Comparison of ENCODE assay signal across 25 cellular contexts in genomic region chr17:70021726-70022125, GRCh38. TPM values are rescaled to one million over a fixed set of nuclear protein-coding genes. Genes with fewer than 3 reads are reported as not detected.
DNase-seq lines count a peak whose midpoint lies in the region; ATAC-seq and TF ChIP-seq lines count a peak whose summit lies in the region.
"Had no signal": no experiment of that assay in that cellular context is flagged by ENCODE, and none has a peak within 500 bp of the region (broad histone marks: within the 10 kb centered on the region; RNA-seq: fewer than 3 reads in every experiment).

No MANE protein-coding gene starts in this region.

- H3K9me2 ChIP-seq in SK-N-SH, result no peaks in the 10 kb centered on the region

- H4K20me1 ChIP-seq in SK-N-SH (ENCODE audit: insufficient read depth), result no peaks in the 10 kb centered on the region
- no peaks in the 10 kb centered on the region for H4K20me1 ChIP-seq in smooth muscle cell (ENCODE audit: low read depth)

- H3K36me3 ChIP-seq in SK-N-SH (replicated peaks in 1 of 2; ENCODE audit: control insufficient read depth in 1 of 2, insufficient read depth in 2 of 2, low read length in 1 of 2) (no peaks in the 10 kb centered on the region), trophoblast cell (ENCODE audit: control insufficient read depth in 1 of 2, insufficient read depth in 2 of 2, low read length in 2 of 2) (no peaks in the 10 kb centered on the region), left lung (no peaks in the 10 kb centered on the region), smooth muscle cell (ENCODE audit: low read depth) (no peaks in the 10 kb centered on the region)
- H3K36me3 ChIP-seq: BE2C, left ventricle myocardium inferior, pancreas, stomach had no signal

- intact Hi-C loops in left lung (cut with DNase I), result no loop called here

- H3K27me3 ChIP-seq in SK-N-SH (ENCODE audit: insufficient read depth), result no peaks in the 10 kb centered on the region
- no peaks in the 10 kb centered on the region for H3K27me3 ChIP-seq in trophoblast cell (ENCODE audit: insufficient read depth, low read length)
- H3K27me3 ChIP-seq in left lung, result no peaks in the 10 kb centered on the region
- H3K27me3 ChIP-seq in smooth muscle cell (ENCODE audit: low read depth), result no peaks in the 10 kb centered on the region
- H3K27me3 ChIP-seq: BE2C, pancreas, stomach had no signal

- H3K9me3 ChIP-seq in SK-N-SH (no peaks in the 10 kb centered on the region), trophoblast cell (ENCODE audit: insufficient read depth, low read depth, low read length) (no peaks in the 10 kb centered on the region), left lung (no peaks in the 10 kb centered on the region), smooth muscle cell (replicated peaks; ENCODE audit: low read depth) (no peaks in the 10 kb centered on the region)
- H3K9me3 ChIP-seq: A549, BE2C, left ventricle myocardium inferior, pancreas, stomach had no signal

- H2BK5ac ChIP-seq in trophoblast cell (ENCODE audit: low read depth, low read length, poor library complexity), result no peak overlapping the region

- H3K4me3 ChIP-seq in SK-N-SH (ENCODE audit: low read depth in 2 of 2, low read length in 1 of 2), result no peak overlapping the region
- no peak overlapping the region for H3K4me3 ChIP-seq in fibroblast of the aortic adventitia (ENCODE audit: low read depth, low read length)
- H3K4me3 ChIP-seq in trophoblast cell (ENCODE audit: low read depth, low read length), result no peak overlapping the region
- no peak overlapping the region for H3K4me3 ChIP-seq in left lung
- H3K4me3 ChIP-seq in smooth muscle cell, result no peak overlapping the region
- H3K4me3 ChIP-seq: A549, left ventricle myocardium inferior, pancreas, stomach had no signal

- H2AK5ac ChIP-seq in trophoblast cell (ENCODE audit: low read length), result no peak overlapping the region

- no peak overlapping the region for H2BK120ac ChIP-seq in trophoblast cell (ENCODE audit: insufficient read depth, low read length, poor library complexity)

- H2AFZ ChIP-seq in SK-N-SH (ENCODE audit: low read depth) (peak overlapping the region; percentile 58; the same call in 1 of the 2 replicates), trophoblast cell (ENCODE audit: insufficient read depth, low read length, poor library complexity) (no peak overlapping the region), smooth muscle cell (ENCODE audit: low read depth) (no peak overlapping the region)

- POLR2A ChIA-PET in SK-N-SH (lab: Yijun Ruan, JAX), result no interaction called here

- H3K9ac ChIP-seq in SK-N-SH (no peak overlapping the region), trophoblast cell (ENCODE audit: low read length) (no peak overlapping the region), smooth muscle cell (ENCODE audit: low read depth) (no peak overlapping the region)

- H4K12ac ChIP-seq in trophoblast cell (ENCODE audit: low read depth, low read length), result no peak overlapping the region

- no peak overlapping the region for H2BK12ac ChIP-seq in trophoblast cell (ENCODE audit: low read length)

- 62% methylated on average over 5 of the region's 5 CpGs for WGBS in SK-N-SH (ENCODE audit: low lambda C conversion rate)
- no CpG with 5 or more reads among the region's 5 CpGs for WGBS in trophoblast cell (ENCODE audit: extremely low coverage, insufficient coverage, insufficient read length)
- 50% methylated on average over 5 of the region's 5 CpGs for WGBS in smooth muscle cell (ENCODE audit: low lambda C conversion rate)

- DNase-seq in EH (ENCODE audit: low read depth), result peak; percentile 40
- DNase-seq in SK-N-SH, result no peak
- peak; percentile 17 for DNase-seq in fibroblast of the aortic adventitia (ENCODE audit: low read depth)
- peak; percentile 34 to 46 for DNase-seq in trophoblast cell
- no peak for DNase-seq in left lung
- no peak for DNase-seq in smooth muscle cell (lab: John Stamatoyannopoulos, UW; ENCODE audit: unreplicated experiment)
- DNase-seq: activated CD4-positive, alpha-beta T cell treated with anti-CD3 and anti-CD28 coated beads, Interleukin-2, amount 50 U/mL, for 1 hour; BE2C; DMS79 treated with DMSO at 0.1 percent for 48 hours; HCEC 1CT; left ventricle myocardium inferior; NCI-H2081 treated with DMSO at 0.1 percent for 48 hours; pancreas; stimulated activated CD8-positive, alpha-beta memory T cell treated with anti-CD3 and anti-CD28 coated beads, Interleukin-4, amount 100 ng/mL, for 48 hours; stomach; T1000 had no signal

- H3K4ac ChIP-seq in trophoblast cell (ENCODE audit: low read depth, low read length), result no peak overlapping the region

- TF ChIP-seq EP300 in SK-N-SH (IDR thresholded peaks at IDR 0.05; ENCODE audit: borderline replicate concordance in 1 of 2, low read depth in 1 of 2, low read length in 1 of 2), result no peak

- H3K27ac ChIP-seq in SK-N-SH (ENCODE audit: low read depth in 2 of 2, low read length in 1 of 2), result peak overlapping the region; percentile 50; a peak in 3 of 4 replicates
- H3K27ac ChIP-seq in trophoblast cell (ENCODE audit: low read depth, low read length), result no peak overlapping the region
- no peak overlapping the region for H3K27ac ChIP-seq in left lung
- H3K27ac ChIP-seq in smooth muscle cell (ENCODE audit: low read depth), result no peak overlapping the region
- H3K27ac ChIP-seq: A549, HL-60, left ventricle myocardium inferior, pancreas, stomach had no signal

- H3K79me1 ChIP-seq in trophoblast cell (ENCODE audit: low read length), result peaks cover 2% of the 10 kb centered on the region

- TF ChIP-seq CTCF in SK-N-SH (IDR thresholded peaks at IDR 0.05) (no peak), fibroblast of the aortic adventitia (IDR thresholded peaks at IDR 0.05; ENCODE audit: insufficient read depth, low read length) (no peak), left lung (IDR thresholded peaks at IDR 0.05) (no peak), smooth muscle cell (IDR thresholded peaks at IDR 0.05; ENCODE audit: borderline replicate concordance, insufficient read depth, poor library complexity, severe bottlenecking) (no peak)

- ATAC-seq in HG02763 (IDR thresholded peaks at IDR 0.05; ENCODE audit: unreplicated experiment) (no peak), HG02973 (IDR thresholded peaks at IDR 0.05; ENCODE audit: unreplicated experiment) (no peak), left lung (no peak)
- ATAC-seq: A549; activated naive CD4-positive, alpha-beta T cell treated with anti-CD3 and anti-CD28 coated beads, Interleukin-2, amount 50 U/mL, for 72 hours; HepG2; natural killer cell treated with Interleukin-12 subunit alpha and Interleukin-12 subunit beta and Interleukin-15 and Interleukin-18, amount 100 ng/mL, for 72 hours; pancreas; WTC11 had no signal

- H3K4me2 ChIP-seq in SK-N-SH, result peak overlapping the region; percentile 36; the same call in 1 of the 2 replicates
- no peak overlapping the region for H3K4me2 ChIP-seq in trophoblast cell (ENCODE audit: low read length)
- no peak overlapping the region for H3K4me2 ChIP-seq in smooth muscle cell
- H3K4me2 ChIP-seq: A549 had no signal

- peaks cover 3 to 9% of the 10 kb centered on the region in 2 experiments; a peak in 2 of 4 replicates for H3K4me1 ChIP-seq in SK-N-SH (ENCODE audit: control insufficient read depth in 1 of 2, insufficient read depth in 2 of 2, low read depth in 1 of 2, low read length in 1 of 2)
- H3K4me1 ChIP-seq in trophoblast cell (ENCODE audit: control insufficient read depth in 1 of 2, insufficient read depth in 2 of 2, low read length in 2 of 2), result peaks cover 0 to 3% of the 10 kb centered on the region in 2 experiments
- no peaks in the 10 kb centered on the region for H3K4me1 ChIP-seq in left lung
- no peaks in the 10 kb centered on the region for H3K4me1 ChIP-seq in smooth muscle cell (ENCODE audit: low read depth)
- H3K4me1 ChIP-seq: A549, BE2C, pancreas had no signal

- CTCF ChIA-PET in SK-N-SH (lab: Yijun Ruan, JAX), result interaction anchor here (0.9 kb wide), 1 partner anchor 415 kb away, joined by 3 read pairs; no protein-coding TSS in a partner anchor

- H4K8ac ChIP-seq in trophoblast cell (ENCODE audit: low read depth, low read length), result no peak overlapping the region

- H3K79me2 ChIP-seq in SK-N-SH (ENCODE audit: insufficient read depth) (no peaks in the 10 kb centered on the region), trophoblast cell (ENCODE audit: control insufficient read depth, insufficient read depth, low read length, poor library complexity) (no peaks in the 10 kb centered on the region), smooth muscle cell (ENCODE audit: low read depth) (no peaks in the 10 kb centered on the region)

- H3K14ac ChIP-seq in trophoblast cell (ENCODE audit: low read length), result no peak overlapping the region

- no peak overlapping the region for H3K18ac ChIP-seq in trophoblast cell (ENCODE audit: low read length)

- H3F3A ChIP-seq in SK-N-SH (replicated peaks; ENCODE audit: insufficient read depth) (peaks cover 8% of the 10 kb centered on the region), smooth muscle cell (ENCODE audit: low read depth) (no peaks in the 10 kb centered on the region)

- H4K91ac ChIP-seq in trophoblast cell (ENCODE audit: low read depth, low read length), result no peak overlapping the region

- no peak overlapping the region for H3K23ac ChIP-seq in trophoblast cell (ENCODE audit: low read length)

- TF ChIP-seq RAD21 in SK-N-SH (IDR thresholded peaks at IDR 0.05; ENCODE audit: low read length), result no peak

TF ChIP-seq in SK-N-SH, 30 proteins besides CTCF, POLR2A, EP300 and RAD21:
- TF ChIP-seq YY1 (IDR thresholded peaks at IDR 0.05; ENCODE audit: low read depth), result no peak
- TF ChIP-seq POLR2AphosphoS5 (IDR thresholded peaks at IDR 0.05; ENCODE audit: low read depth, low read length), result no peak
- no peak for TF ChIP-seq MXI1 (IDR thresholded peaks at IDR 0.05; ENCODE audit: low read depth, low read length)
- TF ChIP-seq FOSL2 (IDR thresholded peaks at IDR 0.05; ENCODE audit: borderline replicate concordance, low read depth), result no peak
- TF ChIP-seq NRF1 (IDR thresholded peaks at IDR 0.05; ENCODE audit: low read depth, low read length), result no peak
- TF ChIP-seq PBX3 (IDR thresholded peaks at IDR 0.05), result no peak
TF ChIP-seq in SK-N-SH: peak in this region for 0.

RNA-seq across cellular contexts. Expression of gene KCNJ16, which starts 53.3 kb away (rescaled TPM):
- polyA plus RNA-seq in SK-N-SH (2012; rRNA removed), result not detected in 2 replicates
- not detected in 2 replicates for polyA plus RNA-seq in SK-N-SH (2012; cell fraction: cytosol; rRNA removed)
- not detected in 2 replicates for polyA plus RNA-seq in SK-N-SH (2012; cell fraction: nucleus; rRNA removed)
- total RNA-seq in fibroblast of the aortic adventitia (ENCODE audit: low replicate concordance), result not detected in 2 replicates
- 0.03 and 0.06 TPM in 2 replicates for polyA plus RNA-seq in trophoblast cell (2013)
- total RNA-seq in left lung, result under 1 TPM; 0.31 to 0.38 TPM
- not detected in 2 replicates for total RNA-seq in smooth muscle cell
- polyA plus RNA-seq in smooth muscle cell, result 0.09 TPM in 1 of 2 replicates, not detected in the other
- total RNA-seq: activated naive CD4-positive, alpha-beta T cell treated with anti-CD3 and anti-CD28 coated beads, Interleukin-2, amount 50 U/mL, for 72 hours; HepG2; left ventricle myocardium inferior; natural killer cell treated with Interleukin-12 subunit alpha and Interleukin-12 subunit beta and Interleukin-15 and Interleukin-18, amount 100 ng/mL, for 72 hours; WTC11 had no signal
- polyA plus RNA-seq: aorta, HepG2 had no signal

Comparison
In these comparisons a context has a peak if more than half of its experiments do, and no peak if none do; other contexts are left out.
1. DNase-seq: peak in EH (single experiment), fibroblast of the aortic adventitia (single experiment) and trophoblast cell (2 of 2); none in SK-N-SH (single experiment), left lung (0 of 2) and smooth muscle cell (single experiment).
2. H3K27ac ChIP-seq: peak in SK-N-SH (2 of 2); none in trophoblast cell (single experiment), left lung (0 of 2) and smooth muscle cell (single experiment).